7 cellular contexts compared by ENCODE assay signal in genomic region chrX:53531255-53531966, GRCh38.
A peak's percentile ranks its signal among the peaks of the same experiment; 100 is the strongest.
DNase-seq lines count a peak whose midpoint lies in the region; ATAC-seq, FAIRE-seq and TF ChIP-seq lines count a peak whose summit lies in the region.
"Not testable (repeated sequence)": the region's sequence is repeated elsewhere in the genome, so short reads cannot be mapped to it uniquely, and the experiment has no call there.

No MANE protein-coding gene starts in this region.

- POLR2A ChIA-PET in activated CD4-positive, alpha-beta memory T cell treated with anti-CD3 and anti-CD28 coated beads for 36 hours (lab: Charles Lee); HepG2 (lab: Yijun Ruan, JAX): not testable (repeated sequence)

- H4K20me1 ChIP-seq in HepG2 (ENCODE audit: insufficient read depth, low read length) = not testable (repeated sequence)

- TF ChIP-seq RAD21 in HepG2 (CRISPR knock-in tag; IDR thresholded peaks at IDR 0.05) = not testable (repeated sequence)

- not testable (repeated sequence) for H3K27ac Mint-ChIP-seq in HFFc6
- peak overlapping the region; percentile 28 for H3K27ac Mint-ChIP-seq in activated CD4-positive, alpha-beta memory T cell treated with anti-CD3 and anti-CD28 coated beads for 36 hours
- peak overlapping the region; percentile 24 for H3K27ac Mint-ChIP-seq in activated naive CD4-positive, alpha-beta T cell treated with anti-CD3 and anti-CD28 coated beads for 36 hours
- H3K27ac Mint-ChIP-seq in brain = peak overlapping the region in 3 of 5 experiments; percentile 37 to 70 (median 62)
- peak overlapping the region; percentile 50 for H3K27ac Mint-ChIP-seq in stimulated activated effector memory CD8-positive, alpha-beta T cell treated with anti-CD3 and anti-CD28 coated beads, Interleukin-12 subunit alpha, Interleukin-12 subunit beta, amount 100 ng/mL, for 72 hours

- H3K79me2 ChIP-seq in HepG2 (ENCODE audit: insufficient read depth, low read length) = not testable (repeated sequence)

- peaks cover 11% of the 10 kb centered on the region for H3K27me3 Mint-ChIP-seq in HFFc6 (ENCODE audit: insufficient read depth)
- not testable (repeated sequence) for H3K27me3 Mint-ChIP-seq in activated CD4-positive, alpha-beta memory T cell treated with anti-CD3 and anti-CD28 coated beads for 36 hours; activated naive CD4-positive, alpha-beta T cell treated with anti-CD3 and anti-CD28 coated beads for 36 hours (ENCODE audit: low read depth); brain

- H3K4me1 Mint-ChIP-seq in HFFc6 (ENCODE audit: low read depth); activated CD4-positive, alpha-beta memory T cell treated with anti-CD3 and anti-CD28 coated beads for 36 hours (ENCODE audit: low read depth); activated naive CD4-positive, alpha-beta T cell treated with anti-CD3 and anti-CD28 coated beads for 36 hours (ENCODE audit: low read depth); brain; stimulated activated effector memory CD8-positive, alpha-beta T cell treated with anti-CD3 and anti-CD28 coated beads, Interleukin-12 subunit alpha, Interleukin-12 subunit beta, amount 100 ng/mL, for 72 hours: not testable (repeated sequence)

- not testable (repeated sequence) for H3K4me1 ChIP-seq in HepG2 (ENCODE audit: insufficient read depth, low read length)

- H3K4me3 Mint-ChIP-seq in HFFc6 = peak overlapping the region; percentile 55; the same call in 1 of the 2 replicates
- H3K4me3 Mint-ChIP-seq in activated CD4-positive, alpha-beta memory T cell treated with anti-CD3 and anti-CD28 coated beads for 36 hours = peak overlapping the region; percentile 34
- peak overlapping the region; percentile 41 for H3K4me3 Mint-ChIP-seq in activated naive CD4-positive, alpha-beta T cell treated with anti-CD3 and anti-CD28 coated beads for 36 hours
- not testable (repeated sequence) for H3K4me3 Mint-ChIP-seq in brain; stimulated activated effector memory CD8-positive, alpha-beta T cell treated with anti-CD3 and anti-CD28 coated beads, Interleukin-12 subunit alpha, Interleukin-12 subunit beta, amount 100 ng/mL, for 72 hours

- TF ChIP-seq EP300 in HepG2 (IDR thresholded peaks at IDR 0.05; ENCODE audit: low read depth in 2 of 2, low read length in 2 of 2); HepG2 (CRISPR knock-in tag; IDR thresholded peaks at IDR 0.05; ENCODE audit: borderline replicate concordance): not testable (repeated sequence)

- not testable (repeated sequence) for TF ChIP-seq CTCF in HFFc6 (IDR thresholded peaks at IDR 0.05); brain (conservative IDR thresholded peaks at IDR 0.05); HepG2 (CRISPR knock-in tag; IDR thresholded peaks at IDR 0.05)

- in situ Hi-C loops in HepG2 (cut with HindIII; ENCODE audit: extremely low pct_ligation_motif_present, low pct_unique_long_range_greater_than_20kb) = not testable (repeated sequence)

- H3K9ac ChIP-seq in HepG2 (ENCODE audit: insufficient read depth, low read depth, low read length) = not testable (repeated sequence)

- not testable (repeated sequence) for H3K4me2 ChIP-seq in HepG2 (ENCODE audit: low read depth, low read length)

- H3K36me3 ChIP-seq in HepG2 (replicated peaks in 1 of 2; ENCODE audit: control insufficient read depth in 1 of 2, insufficient read depth in 2 of 2, low read length in 2 of 2) = peaks cover 1 to 30% of the 10 kb centered on the region in 2 experiments; a peak in 3 of 5 replicates

- H2AFZ ChIP-seq in HepG2 (ENCODE audit: low read length) = not testable (repeated sequence)

- not testable (repeated sequence) for H3K9me3 ChIP-seq in HepG2 (ENCODE audit: low read length)

- H3K27me3 ChIP-seq in HepG2 (ENCODE audit: control insufficient read depth in 1 of 2, insufficient read depth in 2 of 2, low read length in 2 of 2) = not testable (repeated sequence)

- TF ChIP-seq POLR2A in HepG2 (IDR thresholded peaks at IDR 0.05; ENCODE audit: insufficient read depth in 1 of 2, low read depth in 2 of 2, low read length in 2 of 2) = not testable (repeated sequence)

- intact Hi-C loops in activated CD4-positive, alpha-beta memory T cell treated with anti-CD3 and anti-CD28 coated beads for 36 hours (cut with micrococcal nuclease); HepG2 (cut with micrococcal nuclease; ENCODE audit: unreplicated experiment): not testable (repeated sequence)
- intact Hi-C loops in activated naive CD4-positive, alpha-beta T cell treated with anti-CD3 and anti-CD28 coated beads for 36 hours (cut with micrococcal nuclease) = loop anchor here (10.0 kb wide), 1 partner anchor 137 kb away; no protein-coding TSS in a partner anchor

- H3K36me3 Mint-ChIP-seq in HFFc6 (ENCODE audit: low read depth) (peaks cover 19% of the 10 kb centered on the region), brain (peaks cover 16% of the 10 kb centered on the region)
- peaks cover 27% of the 10 kb centered on the region for H3K36me3 Mint-ChIP-seq in activated CD4-positive, alpha-beta memory T cell treated with anti-CD3 and anti-CD28 coated beads for 36 hours
- H3K36me3 Mint-ChIP-seq in activated naive CD4-positive, alpha-beta T cell treated with anti-CD3 and anti-CD28 coated beads for 36 hours (ENCODE audit: low read depth) = peaks cover 28% of the 10 kb centered on the region
- peaks cover 75% of the 10 kb centered on the region for H3K36me3 Mint-ChIP-seq in stimulated activated effector memory CD8-positive, alpha-beta T cell treated with anti-CD3 and anti-CD28 coated beads, Interleukin-12 subunit alpha, Interleukin-12 subunit beta, amount 100 ng/mL, for 72 hours

- H3K9me3 Mint-ChIP-seq in HFFc6; activated naive CD4-positive, alpha-beta T cell treated with anti-CD3 and anti-CD28 coated beads for 36 hours; stimulated activated effector memory CD8-positive, alpha-beta T cell treated with anti-CD3 and anti-CD28 coated beads, Interleukin-12 subunit alpha, Interleukin-12 subunit beta, amount 100 ng/mL, for 72 hours: not testable (repeated sequence)
- peaks cover 14% of the 10 kb centered on the region for H3K9me3 Mint-ChIP-seq in activated CD4-positive, alpha-beta memory T cell treated with anti-CD3 and anti-CD28 coated beads for 36 hours
- peaks cover 0 to 24% (median 10%) of the 10 kb centered on the region in 5 experiments for H3K9me3 Mint-ChIP-seq in brain

- TSS peak; percentile 34 for BruUV-seq in HepG2 (replicated peaks; lab: Mats Ljungman, UMichigan)

- H3K4me3 ChIP-seq in HepG2 (replicated peaks in 1 of 3; ENCODE audit: insufficient read depth in 1 of 3, low read depth in 2 of 3, low read length in 3 of 3) = not testable (repeated sequence)

- H3K27ac ChIP-seq in HepG2 (ENCODE audit: extremely low read length, insufficient read depth, low read length) = not testable (repeated sequence)

- CTCF ChIA-PET in activated CD4-positive, alpha-beta memory T cell treated with anti-CD3 and anti-CD28 coated beads for 36 hours (lab: Charles Lee); activated naive CD4-positive, alpha-beta T cell treated with anti-CD3 and anti-CD28 coated beads for 36 hours (lab: Charles Lee); HepG2 (lab: Yijun Ruan, JAX; ENCODE audit: low intra/inter-chr PET ratio, low total read pairs): not testable (repeated sequence)

- FAIRE-seq in HepG2 (lab: Jason Lieb, UNC) = not testable (repeated sequence)

- 92% methylated on average over 8 of the region's 21 CpGs for WGBS in HepG2 (ENCODE audit: low lambda C conversion rate)

- not testable (repeated sequence) for ATAC-seq in HepG2; stimulated activated effector memory CD8-positive, alpha-beta T cell treated with anti-CD3 and anti-CD28 coated beads, Interleukin-12 subunit alpha, Interleukin-12 subunit beta, amount 100 ng/mL, for 72 hours

- peak; percentile 21 for DNase-seq in DMS 273 (lab: John Stamatoyannopoulos, UW; ENCODE audit: unreplicated experiment)
- not testable (repeated sequence) for DNase-seq in HFFc6; activated CD4-positive, alpha-beta memory T cell treated with anti-CD3 and anti-CD28 coated beads for 36 hours; activated naive CD4-positive, alpha-beta T cell treated with anti-CD3 and anti-CD28 coated beads for 36 hours; HepG2 (ENCODE audit: low spot score); stimulated activated effector memory CD8-positive, alpha-beta T cell treated with anti-CD3 and anti-CD28 coated beads, Interleukin-12 subunit alpha, Interleukin-12 subunit beta, amount 100 ng/mL, for 72 hours (ENCODE audit: low spot score in 2 of 2)

TF ChIP-seq in HepG2, 621 proteins besides CTCF, POLR2A, EP300 and RAD21:
- peak; percentile 64 for TF ChIP-seq RBM22 (optimal IDR thresholded peaks at IDR 0.05; ENCODE audit: low read length)
TF ChIP-seq in HepG2: peak in this region for 1; not testable (repeated sequence) for 620.
